Comparison of ENCODE assay signal across 11 cellular contexts in the genomic region with DNA sequence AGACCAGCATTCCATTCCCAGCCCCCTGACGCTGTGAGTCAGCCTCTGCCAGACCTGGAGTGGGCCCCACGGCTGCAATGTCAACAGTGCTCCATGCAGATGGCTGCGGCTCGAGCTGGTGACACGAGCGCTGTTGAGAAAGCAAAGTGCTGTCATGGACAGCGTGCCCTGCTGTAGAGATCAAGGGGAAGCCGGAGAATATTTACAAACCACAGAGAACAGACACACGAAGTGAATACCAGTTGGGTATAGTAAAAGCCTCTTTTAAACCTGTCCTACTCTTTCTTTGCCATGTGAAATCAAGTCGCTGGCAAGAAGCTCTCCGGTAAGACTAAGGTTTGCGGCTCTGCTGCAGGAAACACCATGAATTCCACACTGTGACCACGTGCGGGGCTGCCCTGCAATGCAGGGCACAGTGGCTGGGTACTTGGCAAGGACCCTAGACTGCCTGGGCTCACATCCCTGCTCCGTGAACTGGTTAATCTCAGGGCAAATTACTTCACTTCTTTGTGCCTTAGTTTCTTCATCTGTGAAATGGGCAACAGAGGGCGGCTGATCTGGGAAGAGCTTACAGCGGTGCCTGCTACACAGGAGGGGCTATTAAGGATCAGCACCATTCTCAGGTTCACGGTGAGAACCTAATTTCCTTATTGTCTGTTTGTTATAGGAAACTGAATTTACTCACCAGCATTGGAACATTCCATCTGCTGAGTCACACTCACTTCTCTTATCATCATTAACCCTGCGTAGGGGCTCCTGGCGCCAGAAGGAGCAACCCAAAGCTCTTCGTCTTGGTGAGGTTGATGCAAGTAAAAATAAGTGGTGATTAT. TPM values are rescaled to one million over a fixed set of nuclear protein-coding genes. Genes with fewer than 3 reads are reported as not detected.
DNase-seq lines count a peak whose midpoint lies in the region; ATAC-seq and TF ChIP-seq lines count a peak whose summit lies in the region.
"Had no signal": no experiment of that assay in that cellular context is flagged by ENCODE, and none has a peak within 500 bp of the region (broad histone marks: within the 10 kb centered on the region; RNA-seq: fewer than 3 reads in every experiment).

No MANE protein-coding gene starts in this region.

- WGBS in esophagus muscularis mucosa = 52% methylated on average over 17 of the region's 21 CpGs

- no peaks in the 10 kb centered on the region for H3K27me3 Mint-ChIP-seq in activated T-helper 1 cell treated with anti-CD3 and anti-CD28 coated beads, Interleukin-12 subunit alpha, Interleukin-12 subunit beta, Interleukin-2, Interleukin-4 antibody, amounts not matched to agents 30 ng/mL and 10 ng/mL and 1 ng/mL, durations not matched to agents 14 hours and 24 hours and 36 hours (ENCODE audit: insufficient read depth)

- H3K27ac Mint-ChIP-seq in activated T-helper 1 cell treated with anti-CD3 and anti-CD28 coated beads, Interleukin-12 subunit alpha, Interleukin-12 subunit beta, Interleukin-2, Interleukin-4 antibody, amounts not matched to agents 30 ng/mL and 10 ng/mL and 1 ng/mL, durations not matched to agents 14 hours and 24 hours and 36 hours = peak overlapping the region; percentile 32

- no peak for TF ChIP-seq CTCF in esophagus muscularis mucosa (IDR thresholded peaks at IDR 0.05)

- H3K4me1 Mint-ChIP-seq in activated T-helper 1 cell treated with anti-CD3 and anti-CD28 coated beads, Interleukin-12 subunit alpha, Interleukin-12 subunit beta, Interleukin-2, Interleukin-4 antibody, amounts not matched to agents 30 ng/mL and 10 ng/mL and 1 ng/mL, durations not matched to agents 14 hours and 24 hours and 36 hours (ENCODE audit: low read depth) = peaks cover 18% of the 10 kb centered on the region

- TF ChIP-seq POLR2A in esophagus muscularis mucosa (IDR thresholded peaks at IDR 0.05; ENCODE audit: low read depth) = no peak

- H3K9me3 ChIP-seq in HUES48 (ENCODE audit: control insufficient read depth, insufficient read depth, low read length) (no peaks in the 10 kb centered on the region), esophagus muscularis mucosa (peaks cover 0 to 8% (median 0%) of the 10 kb centered on the region in 4 donors)

- H3K27ac ChIP-seq in HUES48 (ENCODE audit: low read depth, low read length) = peak overlapping the region; percentile 36
- H3K27ac ChIP-seq in esophagus muscularis mucosa (replicated peaks in 1 of 4) = no peak overlapping the region

- peak; percentile 50 for ATAC-seq in left colon
- no peak for ATAC-seq in GM19397 (IDR thresholded peaks at IDR 0.05; ENCODE audit: unreplicated experiment)

- no peaks in the 10 kb centered on the region for H3K27me3 ChIP-seq in HUES48 (ENCODE audit: control insufficient read depth, insufficient read depth, low read length)
- peaks cover 0 to 80% (median 1%) of the 10 kb centered on the region in 4 donors for H3K27me3 ChIP-seq in esophagus muscularis mucosa

- peak; percentile 65 for DNase-seq in AG08395 (ENCODE audit: low spot score)
- no peak for DNase-seq in activated T-helper 1 cell treated with anti-CD3 and anti-CD28 coated beads, Interleukin-12 subunit alpha, Interleukin-12 subunit beta, Interleukin-2, Interleukin-4 antibody, amounts not matched to agents 30 ng/mL and 10 ng/mL and 1 ng/mL, durations not matched to agents 14 hours and 24 hours and 36 hours (ENCODE audit: low spot score)
- no peak for DNase-seq in left colon
- DNase-seq in ecto neural progenitor cell (ENCODE audit: low spot score) = no peak
- no peak for DNase-seq in esophagus muscularis mucosa (ENCODE audit: extremely low spot score)
- no peak for DNase-seq in DMS114 treated with DMSO at 0.1 percent for 48 hours (lab: John Stamatoyannopoulos, UW; ENCODE audit: unreplicated experiment)
- DNase-seq: activated T-cell treated with anti-CD3 and anti-CD28 coated beads, Interleukin-2, amount 50 U/mL, for 48 hours; NCI-H510A; stimulated activated CD4-positive, alpha-beta T cell treated with anti-CD3 and anti-CD28 coated beads, Interleukin-4, amount 100 ng/mL, for 1 hour had no signal

- no peak overlapping the region for H3K4me3 ChIP-seq in HUES48 (ENCODE audit: low read depth, low read length)
- no peak overlapping the region for H3K4me3 ChIP-seq in esophagus muscularis mucosa

- no peaks in the 10 kb centered on the region for H3K36me3 ChIP-seq in HUES48 (ENCODE audit: control insufficient read depth, insufficient read depth, low read length)
- no peaks in the 10 kb centered on the region for H3K36me3 ChIP-seq in esophagus muscularis mucosa

- peaks cover 3% of the 10 kb centered on the region for H3K36me3 Mint-ChIP-seq in activated T-helper 1 cell treated with anti-CD3 and anti-CD28 coated beads, Interleukin-12 subunit alpha, Interleukin-12 subunit beta, Interleukin-2, Interleukin-4 antibody, amounts not matched to agents 30 ng/mL and 10 ng/mL and 1 ng/mL, durations not matched to agents 14 hours and 24 hours and 36 hours (ENCODE audit: low read depth)

- H3K4me1 ChIP-seq in HUES48 (ENCODE audit: control insufficient read depth, insufficient read depth, low read length) (peaks cover 10% of the 10 kb centered on the region; the same call in 1 of the 2 replicates), esophagus muscularis mucosa (no peaks in the 10 kb centered on the region)

- H3K9me3 Mint-ChIP-seq in activated T-helper 1 cell treated with anti-CD3 and anti-CD28 coated beads, Interleukin-12 subunit alpha, Interleukin-12 subunit beta, Interleukin-2, Interleukin-4 antibody, amounts not matched to agents 30 ng/mL and 10 ng/mL and 1 ng/mL, durations not matched to agents 14 hours and 24 hours and 36 hours = no peaks in the 10 kb centered on the region

- no peak for TF ChIP-seq EP300 in esophagus muscularis mucosa (IDR thresholded peaks at IDR 0.05)

- intact Hi-C loops in activated T-helper 1 cell treated with anti-CD3 and anti-CD28 coated beads, Interleukin-12 subunit alpha, Interleukin-12 subunit beta, Interleukin-2, Interleukin-4 antibody, amounts not matched to agents 30 ng/mL and 10 ng/mL and 1 ng/mL, durations not matched to agents 14 hours and 24 hours and 36 hours (cut with micrococcal nuclease) = no loop called here
- intact Hi-C loops in left colon (cut with DNase I, micrococcal nuclease) = no loop called here
- intact Hi-C loops in esophagus muscularis mucosa (cut with DNase I) = loop anchor here (10.0 kb wide), 1 partner anchor 140 kb away; no protein-coding TSS in a partner anchor

- H3K4me3 Mint-ChIP-seq in activated T-helper 1 cell treated with anti-CD3 and anti-CD28 coated beads, Interleukin-12 subunit alpha, Interleukin-12 subunit beta, Interleukin-2, Interleukin-4 antibody, amounts not matched to agents 30 ng/mL and 10 ng/mL and 1 ng/mL, durations not matched to agents 14 hours and 24 hours and 36 hours = no peak overlapping the region

- no peak overlapping the region for H3K9ac ChIP-seq in HUES48 (ENCODE audit: low read depth, low read length)

RNA-seq across cellular contexts. Expression of a gene that starts 27.8 kb away (rescaled TPM):
- 0.05 and 0.08 TPM in 2 replicates for total RNA-seq in activated T-helper 1 cell treated with anti-CD3 and anti-CD28 coated beads, Interleukin-12 subunit alpha, Interleukin-12 subunit beta, Interleukin-2, Interleukin-4 antibody, amounts not matched to agents 30 ng/mL and 10 ng/mL and 1 ng/mL, durations not matched to agents 14 hours and 24 hours and 36 hours
- total RNA-seq in left colon (under 1 TPM in 1 of 2 donors, not detected in 1; 0.20 TPM), esophagus muscularis mucosa (under 1 TPM in 2 of 4 donors, not detected in 2; 0.17 TPM)

RNA-seq across cellular contexts. Expression of a gene that starts 31.1 kb away (rescaled TPM):
- 213 and 214 TPM in 2 replicates for total RNA-seq in activated T-helper 1 cell treated with anti-CD3 and anti-CD28 coated beads, Interleukin-12 subunit alpha, Interleukin-12 subunit beta, Interleukin-2, Interleukin-4 antibody, amounts not matched to agents 30 ng/mL and 10 ng/mL and 1 ng/mL, durations not matched to agents 14 hours and 24 hours and 36 hours
- total RNA-seq in left colon (10 to 100 TPM; 10.4 to 11.2 TPM), esophagus muscularis mucosa (10 to 100 TPM in 3 of 4 donors, 1 to 10 TPM in 1; 7.5 to 23.1 (median 18.5) TPM)
